In the genomic region with DNA sequence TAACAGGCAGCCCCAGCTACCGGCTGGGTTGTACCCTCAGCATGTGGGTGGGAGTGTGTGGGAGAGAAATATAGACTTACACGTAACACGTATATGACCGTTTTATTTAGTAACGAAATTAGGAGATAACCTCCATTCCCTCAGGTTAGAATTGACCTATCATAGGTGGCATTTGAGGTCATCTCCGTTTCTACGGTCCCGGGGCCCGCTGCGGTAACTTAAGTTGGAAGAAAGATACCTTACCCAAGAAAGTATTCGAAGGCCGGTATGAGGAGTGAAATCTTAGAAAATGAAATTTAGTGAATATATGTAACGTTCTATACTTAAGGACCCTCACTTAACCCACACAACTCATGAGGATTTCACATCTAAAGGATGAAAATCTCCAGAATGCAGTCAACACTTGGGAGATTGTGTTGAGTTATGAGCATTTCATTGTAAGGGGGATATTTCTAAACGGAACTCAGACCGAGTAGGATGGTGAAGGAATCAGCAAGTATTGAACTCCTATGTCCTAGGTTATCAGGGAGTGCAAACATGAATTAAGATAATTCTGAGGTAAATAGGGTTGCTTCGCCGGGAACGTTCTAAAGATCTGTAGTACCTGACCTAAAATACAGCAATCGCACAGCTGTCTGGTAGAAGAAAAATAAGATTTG, we compare ENCODE assay signal across 8 cellular contexts. TPM values are rescaled to one million over a fixed set of nuclear protein-coding genes. Genes with fewer than 3 reads are reported as not detected.
DNase-seq lines count a peak whose midpoint lies in the region; ATAC-seq and TF ChIP-seq lines count a peak whose summit lies in the region.

No MANE protein-coding gene starts in this region.

- ATAC-seq in stimulated activated naive CD8-positive, alpha-beta T cell treated with anti-CD3 and anti-CD28 coated beads, Interleukin-15, Interleukin-2, amounts not matched to agents 100 U/mL and 50 U/mL, for 24 hours = no peak
- ATAC-seq in HG02973 (IDR thresholded peaks at IDR 0.05; ENCODE audit: unreplicated experiment) (peak; percentile 22), T-cell (replicated peaks in 1 of 4) (peak in 2 of 4 experiments; percentile 21 to 34)

- H3K9me3 ChIP-seq in esophagus muscularis mucosa = no peaks in the 10 kb centered on the region
- H3K9me3 ChIP-seq in trophoblast cell (ENCODE audit: insufficient read depth, low read depth, low read length) = no peaks in the 10 kb centered on the region

- no peak overlapping the region for H2BK12ac ChIP-seq in trophoblast cell (ENCODE audit: low read length)

- H3K18ac ChIP-seq in trophoblast cell (ENCODE audit: low read length) = peak overlapping the region; percentile 13

- H3K27ac ChIP-seq in esophagus muscularis mucosa (replicated peaks in 1 of 4) (peak overlapping the region; percentile 95 to 97 (median 96)), trophoblast cell (ENCODE audit: low read depth, low read length) (peak overlapping the region; percentile 95)

- H3K4ac ChIP-seq in trophoblast cell (ENCODE audit: low read depth, low read length) = peak overlapping the region; percentile 77

- H3K79me1 ChIP-seq in trophoblast cell (ENCODE audit: low read length) = peaks cover 12% of the 10 kb centered on the region

- CTCF ChIA-PET in T-cell (lab: Charles Lee) = interaction anchor here in 1 of 2 donors (0.7 to 3.2 kb wide), 8 partner anchors 14 to 439 kb away, joined by 3 to 36 read pairs (median 4); partner anchors contain the start of genes MANBA, SLC9B2 and UBE2D3

- H3K4me3 ChIP-seq in esophagus muscularis mucosa (peak overlapping the region; percentile 68 to 79 (median 73)), trophoblast cell (ENCODE audit: low read depth, low read length) (peak overlapping the region; percentile 88)

- H3K4me2 ChIP-seq in trophoblast cell (ENCODE audit: low read length) = peak overlapping the region; percentile 76

- H4K12ac ChIP-seq in trophoblast cell (ENCODE audit: low read depth, low read length) = no peak overlapping the region

- H3K36me3 ChIP-seq in esophagus muscularis mucosa (no peaks in the 10 kb centered on the region), trophoblast cell (ENCODE audit: control insufficient read depth in 1 of 2, insufficient read depth in 2 of 2, low read length in 2 of 2) (peaks cover 0 to 2% of the 10 kb centered on the region in 2 experiments)

- peak overlapping the region; percentile 92 for H3K4me3 Mint-ChIP-seq in stimulated activated naive CD8-positive, alpha-beta T cell treated with anti-CD3 and anti-CD28 coated beads, Interleukin-15, Interleukin-2, amounts not matched to agents 100 ng/mL and 50 ng/mL, for 24 hours
- H3K4me3 Mint-ChIP-seq in T-cell = peak overlapping the region; percentile 91 to 98 (median 96)

- TF ChIP-seq EP300 in esophagus muscularis mucosa (IDR thresholded peaks at IDR 0.05) = no peak

- H3K27ac Mint-ChIP-seq in stimulated activated naive CD8-positive, alpha-beta T cell treated with anti-CD3 and anti-CD28 coated beads, Interleukin-15, Interleukin-2, amounts not matched to agents 100 ng/mL and 50 ng/mL, for 24 hours = peak overlapping the region; percentile 96
- peak overlapping the region; percentile 98 to 99 for H3K27ac Mint-ChIP-seq in T-cell

- POLR2A ChIA-PET in T-cell (lab: Charles Lee) = interaction anchor here (0.6 to 3.5 kb wide), 11 partner anchors 8 to 439 kb away, joined by 3 to 65 read pairs (median 7); partner anchors contain the start of genes UBE2D3 (in 2 of the 2) and MANBA (in 1 of the 2)

- peak overlapping the region; percentile 84 for H3K9ac ChIP-seq in trophoblast cell (ENCODE audit: low read length)

- no peak for TF ChIP-seq POLR2A in esophagus muscularis mucosa (IDR thresholded peaks at IDR 0.05; ENCODE audit: low read depth)

- peaks cover 65% of the 10 kb centered on the region for H3K4me1 Mint-ChIP-seq in stimulated activated naive CD8-positive, alpha-beta T cell treated with anti-CD3 and anti-CD28 coated beads, Interleukin-15, Interleukin-2, amounts not matched to agents 100 ng/mL and 50 ng/mL, for 24 hours (ENCODE audit: low read depth)
- H3K4me1 Mint-ChIP-seq in T-cell = peaks cover 52 to 68% (median 67%) of the 10 kb centered on the region in 3 donors

- H3K36me3 Mint-ChIP-seq in stimulated activated naive CD8-positive, alpha-beta T cell treated with anti-CD3 and anti-CD28 coated beads, Interleukin-15, Interleukin-2, amounts not matched to agents 100 ng/mL and 50 ng/mL, for 24 hours (ENCODE audit: low read depth) = peaks cover 39% of the 10 kb centered on the region
- peaks cover 17% of the 10 kb centered on the region for H3K36me3 Mint-ChIP-seq in T-cell

- H2BK120ac ChIP-seq in trophoblast cell (ENCODE audit: insufficient read depth, low read length, poor library complexity) = no peak overlapping the region

- peak overlapping the region; percentile 46 for H2AFZ ChIP-seq in trophoblast cell (ENCODE audit: insufficient read depth, low read length, poor library complexity)

- H2BK5ac ChIP-seq in trophoblast cell (ENCODE audit: low read depth, low read length, poor library complexity) = peak overlapping the region; percentile 15

- no peaks in the 10 kb centered on the region for H3K79me2 ChIP-seq in trophoblast cell (ENCODE audit: control insufficient read depth, insufficient read depth, low read length, poor library complexity)

- H4K8ac ChIP-seq in trophoblast cell (ENCODE audit: low read depth, low read length) = peak overlapping the region; percentile 68

- H3K14ac ChIP-seq in trophoblast cell (ENCODE audit: low read length) = peak overlapping the region; percentile 29

- DNase-seq in stimulated activated naive CD8-positive, alpha-beta T cell treated with anti-CD3 and anti-CD28 coated beads, Interleukin-15, Interleukin-2, amounts not matched to agents 100 U/mL and 50 U/mL, for 24 hours = no peak
- DNase-seq in T-cell = peak in 1 of 34 experiments; percentile 3
- no peak for DNase-seq in esophagus muscularis mucosa (ENCODE audit: extremely low spot score)
- DNase-seq in trophoblast cell = no peak
- DNase-seq in NCI-H146 treated with DMSO at 0.1 percent for 48 hours (lab: John Stamatoyannopoulos, UW; ENCODE audit: unreplicated experiment) = no peak
- no peak for DNase-seq in dermis blood vessel endothelial cell

- H3K27me3 ChIP-seq in esophagus muscularis mucosa (no peaks in the 10 kb centered on the region), trophoblast cell (ENCODE audit: insufficient read depth, low read length) (no peaks in the 10 kb centered on the region)

- no peak for TF ChIP-seq CTCF in esophagus muscularis mucosa (IDR thresholded peaks at IDR 0.05)

- no peaks in the 10 kb centered on the region for H3K27me3 Mint-ChIP-seq in stimulated activated naive CD8-positive, alpha-beta T cell treated with anti-CD3 and anti-CD28 coated beads, Interleukin-15, Interleukin-2, amounts not matched to agents 100 ng/mL and 50 ng/mL, for 24 hours
- H3K27me3 Mint-ChIP-seq in T-cell = no peaks in the 10 kb centered on the region

- intact Hi-C loops in esophagus muscularis mucosa (cut with DNase I) = loop anchor here (2.0 to 10.0 kb wide), 3 partner anchors 149 to 245 kb away; partner anchors contain the start of genes BDH2 and SLC9B1

- H3K4me1 ChIP-seq in esophagus muscularis mucosa (peaks cover 21 to 26% (median 23%) of the 10 kb centered on the region in 4 donors), trophoblast cell (ENCODE audit: control insufficient read depth in 1 of 2, insufficient read depth in 2 of 2, low read length in 2 of 2) (peaks cover 0 to 3% of the 10 kb centered on the region in 2 experiments)

- H3K9me3 Mint-ChIP-seq in stimulated activated naive CD8-positive, alpha-beta T cell treated with anti-CD3 and anti-CD28 coated beads, Interleukin-15, Interleukin-2, amounts not matched to agents 100 ng/mL and 50 ng/mL, for 24 hours = no peaks in the 10 kb centered on the region
- H3K9me3 Mint-ChIP-seq in T-cell = no peaks in the 10 kb centered on the region

- H4K91ac ChIP-seq in trophoblast cell (ENCODE audit: low read depth, low read length) = peak overlapping the region; percentile 64

- no peak overlapping the region for H3K23ac ChIP-seq in trophoblast cell (ENCODE audit: low read length)

- WGBS in esophagus muscularis mucosa = 10% methylated on average over 19 of the region's 19 CpGs
- WGBS in trophoblast cell (ENCODE audit: extremely low coverage, insufficient coverage, insufficient read length) = no CpG with 5 or more reads among the region's 19 CpGs

- H2AK5ac ChIP-seq in trophoblast cell (ENCODE audit: low read length) = no peak overlapping the region

RNA-seq across cellular contexts. Expression of gene CISD2, which starts 0.9 kb away (rescaled TPM):
- 10 to 100 TPM; 12.2 to 14.2 (median 13.1) TPM for total RNA-seq in T-cell
- 10 to 100 TPM in 2 of 4 donors, 1 to 10 TPM in 2; 6.6 to 13.3 (median 10.3) TPM for total RNA-seq in esophagus muscularis mucosa
- 39.6 and 40.0 TPM in 2 replicates for polyA plus RNA-seq in trophoblast cell (2013)
- 22.2 and 23.0 TPM in 2 replicates for total RNA-seq in dermis blood vessel endothelial cell

RNA-seq across cellular contexts. Expression of gene UBE2D3, which starts 42.3 kb away (rescaled TPM):
- 100 to 1,000 TPM; 274 to 487 (median 289) TPM for total RNA-seq in T-cell
- 100 to 1,000 TPM; 332 to 438 (median 394) TPM for total RNA-seq in esophagus muscularis mucosa
- polyA plus RNA-seq in trophoblast cell (2013) = 864 and 871 TPM in 2 replicates
- total RNA-seq in dermis blood vessel endothelial cell = 313 and 433 TPM in 2 replicates
